Comparison of ENCODE assay signal across 29 cellular contexts in the genomic region with DNA sequence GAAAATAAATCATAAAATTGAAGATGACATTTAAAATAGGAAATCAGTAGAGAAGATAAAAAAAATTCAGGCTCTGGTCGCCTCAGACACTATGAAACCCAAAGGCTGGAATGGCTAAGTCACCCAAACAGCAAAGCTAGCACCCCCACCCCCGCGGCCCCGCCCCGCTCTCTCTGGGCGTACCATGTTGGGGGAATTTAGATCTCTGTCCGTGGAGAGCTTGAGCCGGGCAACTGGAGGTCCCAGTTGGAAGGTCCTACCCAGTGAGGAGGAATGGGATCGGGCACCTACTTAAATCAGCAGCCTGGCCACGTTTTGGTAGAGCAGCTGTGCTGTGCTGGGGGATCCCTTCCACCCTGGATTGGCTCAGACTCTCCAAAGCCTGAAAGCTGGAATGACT.
"Had no signal": no experiment of that assay in that cellular context is flagged by ENCODE, and none has a peak within 500 bp of the region (broad histone marks: within the 10 kb centered on the region; RNA-seq: fewer than 3 reads in every experiment).

No MANE protein-coding gene starts in this region.

- ATAC-seq: activated T-cell treated with anti-CD3 and anti-CD28 coated beads, Interleukin-2, amount 50 U/mL, for 72 hours; Panc1; Right ventricle myocardium inferior; T-cell had no signal

- H3K36me3 ChIP-seq: breast epithelium had no signal

- DNase-seq: activated CD4-positive, alpha-beta memory T cell treated with anti-CD3 and anti-CD28 coated beads for 36 hours; activated CD4-positive, alpha-beta T cell treated with anti-CD3 and anti-CD28 coated beads, Interleukin-2, amount 10 ng/mL, durations not matched to agents 7 days and 5 days; activated CD4-positive, CD25-positive, alpha-beta regulatory T cell; activated CD8-positive, alpha-beta memory T cell treated with anti-CD3 and anti-CD28 coated beads for 24 hours; activated gamma-delta T cell treated with Interleukin-2 at 50 U/mL for 16 hours; activated naive CD4-positive, alpha-beta T cell treated with anti-CD3 and anti-CD28 coated beads, Interleukin-2, amount 10 ng/mL, durations not matched to agents 7 days and 5 days; activated naive CD8-positive, alpha-beta T cell treated with anti-CD3 and anti-CD28 coated beads for 36 hours; activated T-cell treated with anti-CD3 and anti-CD28 coated beads for 4 hours; activated T-cell treated with anti-CD3 and anti-CD28 coated beads, Interleukin-2, amount 50 U/mL, for 72 hours; Kasumi-1; KBM-7; NCI-H1092 treated with DMSO at 0.1 percent for 48 hours; NCI-H1417 treated with DMSO at 0.1 percent for 48 hours; NCI-H1694 treated with DMSO at 0.1 percent for 48 hours; NCI-H2081; NCI-H510A treated with DMSO at 0.1 percent for 48 hours; NCI-H69; NK-92 treated with Interleukin-12 subunit alpha and Interleukin-12 subunit beta, amount 100 ng/mL, for 24 hours; OCI-M1; RPMI8226; T-cell; T-helper 2 cell; T1000 had no signal

- H3K27me3 ChIP-seq: breast epithelium had no signal

- FAIRE-seq: TTC549 had no signal

- H3K27ac ChIP-seq: breast epithelium, SK-N-MC, VCaP had no signal

- H3K4me1 ChIP-seq: breast epithelium had no signal

- H3K9me3 ChIP-seq: breast epithelium had no signal

- H3K4me3 ChIP-seq: breast epithelium, SK-N-MC had no signal
